Comparison of ENCODE assay signal across 1 cellular context in genomic region chr16:55487048-55487803, GRCh38.
TF ChIP-seq lines count a peak whose summit lies in the region.

No MANE protein-coding gene starts in this region.

TF ChIP-seq in SK-N-SH, 30 proteins besides CTCF, POLR2A, EP300 and RAD21 (continued from another document):
- peak; percentile 65 for TF ChIP-seq PBX3 (IDR thresholded peaks at IDR 0.05)
- no peak for TF ChIP-seq FOXM1 (IDR thresholded peaks at IDR 0.05; ENCODE audit: low read depth)
- no peak for TF ChIP-seq MEF2A (IDR thresholded peaks at IDR 0.05; ENCODE audit: borderline replicate concordance, low read depth)
- TF ChIP-seq SIN3A (IDR thresholded peaks at IDR 0.05; ENCODE audit: borderline replicate concordance, low read depth, low read length), result peak; percentile 48; the same call in 1 of the 2 replicates
- TF ChIP-seq GABPA (IDR thresholded peaks at IDR 0.05; ENCODE audit: low read depth), result no peak
- TF ChIP-seq TCF12 (IDR thresholded peaks at IDR 0.05), result peak; percentile 94
- peak; percentile 86 for TF ChIP-seq MAX (IDR thresholded peaks at IDR 0.05; ENCODE audit: low read depth)
- TF ChIP-seq, protein P1, sequence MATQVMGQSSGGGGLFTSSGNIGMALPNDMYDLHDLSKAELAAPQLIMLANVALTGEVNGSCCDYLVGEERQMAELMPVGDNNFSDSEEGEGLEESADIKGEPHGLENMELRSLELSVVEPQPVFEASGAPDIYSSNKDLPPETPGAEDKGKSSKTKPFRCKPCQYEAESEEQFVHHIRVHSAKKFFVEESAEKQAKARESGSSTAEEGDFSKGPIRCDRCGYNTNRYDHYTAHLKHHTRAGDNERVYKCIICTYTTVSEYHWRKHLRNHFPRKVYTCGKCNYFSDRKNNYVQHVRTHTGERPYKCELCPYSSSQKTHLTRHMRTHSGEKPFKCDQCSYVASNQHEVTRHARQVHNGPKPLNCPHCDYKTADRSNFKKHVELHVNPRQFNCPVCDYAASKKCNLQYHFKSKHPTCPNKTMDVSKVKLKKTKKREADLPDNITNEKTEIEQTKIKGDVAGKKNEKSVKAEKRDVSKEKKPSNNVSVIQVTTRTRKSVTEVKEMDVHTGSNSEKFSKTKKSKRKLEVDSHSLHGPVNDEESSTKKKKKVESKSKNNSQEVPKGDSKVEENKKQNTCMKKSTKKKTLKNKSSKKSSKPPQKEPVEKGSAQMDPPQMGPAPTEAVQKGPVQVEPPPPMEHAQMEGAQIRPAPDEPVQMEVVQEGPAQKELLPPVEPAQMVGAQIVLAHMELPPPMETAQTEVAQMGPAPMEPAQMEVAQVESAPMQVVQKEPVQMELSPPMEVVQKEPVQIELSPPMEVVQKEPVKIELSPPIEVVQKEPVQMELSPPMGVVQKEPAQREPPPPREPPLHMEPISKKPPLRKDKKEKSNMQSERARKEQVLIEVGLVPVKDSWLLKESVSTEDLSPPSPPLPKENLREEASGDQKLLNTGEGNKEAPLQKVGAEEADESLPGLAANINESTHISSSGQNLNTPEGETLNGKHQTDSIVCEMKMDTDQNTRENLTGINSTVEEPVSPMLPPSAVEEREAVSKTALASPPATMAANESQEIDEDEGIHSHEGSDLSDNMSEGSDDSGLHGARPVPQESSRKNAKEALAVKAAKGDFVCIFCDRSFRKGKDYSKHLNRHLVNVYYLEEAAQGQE (IDR thresholded peaks at IDR 0.05; ENCODE audit: low read depth, low read length), result no peak
- peak; percentile 51 for TF ChIP-seq JUND (IDR thresholded peaks at IDR 0.05)
- no peak for TF ChIP-seq ELF1 (IDR thresholded peaks at IDR 0.05)
- peak; percentile 29; the same call in 1 of the 2 replicates for TF ChIP-seq FOSL2 (IDR thresholded peaks at IDR 0.05; ENCODE audit: borderline replicate concordance, low read depth)
TF ChIP-seq in SK-N-SH: peak in this region for 11.
